ENCODE assay signal across 16 cellular contexts in genomic region chr2:185736210-185736609, GRCh38. TPM values are rescaled to one million over a fixed set of nuclear protein-coding genes. Genes with fewer than 3 reads are reported as not detected.
DNase-seq lines count a peak whose midpoint lies in the region; ATAC-seq, FAIRE-seq and TF ChIP-seq lines count a peak whose summit lies in the region.
"Had no signal": no experiment of that assay in that cellular context is flagged by ENCODE, and none has a peak within 500 bp of the region (broad histone marks: within the 10 kb centered on the region; RNA-seq: fewer than 3 reads in every experiment).

No MANE protein-coding gene starts in this region.

- no peak for TF ChIP-seq EP300 in K562 (IDR thresholded peaks at IDR 0.05; ENCODE audit: low read length)

- no peak overlapping the region for H3K4ac ChIP-seq in IMR-90 (ENCODE audit: low read depth, low read length)

- intact Hi-C loops in IMR-90 (cut with micrococcal nuclease) = loop anchor here (10.0 kb wide), 2 partner anchors 519 to 1131 kb away; no protein-coding TSS in a partner anchor
- intact Hi-C loops in K562 (cut with micrococcal nuclease) = loop anchor here (10.0 kb wide), 1 partner anchor 719 kb away; no protein-coding TSS in a partner anchor

- H3K4me1 ChIP-seq in IMR-90 (ENCODE audit: control insufficient read depth, insufficient read depth, low read length) = no peaks in the 10 kb centered on the region
- H3K4me1 ChIP-seq in K562 (replicated peaks in 1 of 2; ENCODE audit: control insufficient read depth in 2 of 2, insufficient read depth in 2 of 2, low read length in 2 of 2) = peaks cover 0 to 6% of the 10 kb centered on the region in 2 experiments; a peak in 1 of 5 replicates
- H3K4me1 ChIP-seq in osteoblast (ENCODE audit: insufficient read depth, low read length) = peaks cover 4% of the 10 kb centered on the region

- no peak overlapping the region for H4K5ac ChIP-seq in IMR-90 (ENCODE audit: low read depth, low read length)

- WGBS in IMR-90 (ENCODE audit: extremely low coverage in 2 of 2, insufficient read length in 1 of 2), 2 experiments = no CpG with 5 or more reads among the region's 2 CpGs
- WGBS in K562 (ENCODE audit: insufficient coverage, low coverage, missing lambda C conversion rate) = 0% methylated on average over 2 of the region's 2 CpGs

- H2BK5ac ChIP-seq in IMR-90 (ENCODE audit: low read depth, low read length, poor library complexity, severe bottlenecking) = no peak overlapping the region

- no peak overlapping the region for H2BK120ac ChIP-seq in IMR-90 (ENCODE audit: low read depth, low read length)

- TF ChIP-seq POLR2A in IMR-90 (IDR thresholded peaks at IDR 0.05; ENCODE audit: low read depth, low read length) (no peak), K562 (conservative IDR thresholded peaks at IDR 0.05) (no peak)

- H3K14ac ChIP-seq in IMR-90 (replicated peaks; ENCODE audit: low read depth, low read length) = no peak overlapping the region

- H3K9me1 ChIP-seq in IMR-90 (ENCODE audit: insufficient read depth, low read length) (no peaks in the 10 kb centered on the region), K562 (ENCODE audit: control insufficient read depth, insufficient read depth, low read length) (no peaks in the 10 kb centered on the region)

- no TSS peak for BruUV-seq in IMR-90 (replicated peaks; lab: Mats Ljungman, UMichigan)
- no TSS peak for BruUV-seq in K562 (replicated peaks; lab: Mats Ljungman, UMichigan)

- no peaks in the 10 kb centered on the region for H3K36me3 ChIP-seq in IMR-90 (ENCODE audit: control insufficient read depth, insufficient read depth, low read length)
- no peaks in the 10 kb centered on the region for H3K36me3 ChIP-seq in K562 (ENCODE audit: control insufficient read depth, insufficient read depth, low read length)
- H3K36me3 ChIP-seq in osteoblast (ENCODE audit: insufficient read depth, low read length) = no peaks in the 10 kb centered on the region

- CTCF ChIA-PET in IMR-90 (lab: Yijun Ruan, JAX) (no interaction called here), K562 (lab: Yijun Ruan, JAX; ENCODE audit: low intra/inter-chr PET ratio) (no interaction called here)

- H2BK15ac ChIP-seq in IMR-90 (ENCODE audit: low read depth, low read length) = no peak overlapping the region

- TF ChIP-seq RAD21 in IMR-90 (IDR thresholded peaks at IDR 0.05; ENCODE audit: low read length) (no peak), K562 (CRISPR knock-in tag; conservative IDR thresholded peaks at IDR 0.05 in 1 of 2, IDR thresholded peaks at IDR 0.05 in 1 of 2) (no peak)

- H2AK9ac ChIP-seq in IMR-90 (replicated peaks; ENCODE audit: low read depth, low read length, poor library complexity) = no peak overlapping the region

- H3K4me3 ChIP-seq in IMR-90 (ENCODE audit: insufficient read depth, low read depth, low read length) = no peak overlapping the region
- H3K4me3 ChIP-seq in K562 = no peak overlapping the region
- H3K4me3 ChIP-seq in osteoblast (ENCODE audit: insufficient read depth, low read length) = no peak overlapping the region
- H3K4me3 ChIP-seq: GM12878 had no signal

- POLR2A ChIA-PET in IMR-90 (lab: Charles Lee; ENCODE audit: unreplicated experiment) = no interaction called here
- POLR2A ChIA-PET in K562 (lab: Yijun Ruan, JAX) = no interaction called here

- H3K56ac ChIP-seq in IMR-90 (ENCODE audit: extremely low read depth, insufficient read depth, low read length) = no peak overlapping the region

- ATAC-seq in IMR-90 (ENCODE audit: low read depth) (no peak), K562 (no peak), GM21515 (IDR thresholded peaks at IDR 0.05; ENCODE audit: unreplicated experiment) (no peak)
- ATAC-seq: CD8-positive, alpha-beta T cell had no signal

- no peak overlapping the region for H3K9ac ChIP-seq in IMR-90 (ENCODE audit: low read depth, low read length)
- H3K9ac ChIP-seq in K562 (ENCODE audit: insufficient read depth in 1 of 2, low read depth in 2 of 2, low read length in 2 of 2) = no peak overlapping the region

- H3K27me3 ChIP-seq in IMR-90 (ENCODE audit: control insufficient read depth, insufficient read depth, low read length) (no peaks in the 10 kb centered on the region), K562 (ENCODE audit: control insufficient read depth in 2 of 2, insufficient read depth in 2 of 2, low read length in 2 of 2) (no peaks in the 10 kb centered on the region), osteoblast (ENCODE audit: insufficient read depth, low read length) (no peaks in the 10 kb centered on the region)

- H4K20me1 ChIP-seq in IMR-90 (ENCODE audit: insufficient read depth, low read length) (no peaks in the 10 kb centered on the region), K562 (replicated peaks; ENCODE audit: control insufficient read depth, insufficient read depth, low read length) (no peaks in the 10 kb centered on the region), osteoblast (ENCODE audit: insufficient read depth, low read length) (no peaks in the 10 kb centered on the region)

- H2AFZ ChIP-seq in IMR-90 (replicated peaks; ENCODE audit: low read length, poor library complexity) (no peak overlapping the region), K562 (ENCODE audit: low read depth, low read length) (no peak overlapping the region), osteoblast (ENCODE audit: low read length) (no peak overlapping the region)

- H3K79me1 ChIP-seq in IMR-90 (ENCODE audit: low read depth in 1 of 2, low read length in 2 of 2) = no peaks in the 10 kb centered on the region

- no peak overlapping the region for H2BK20ac ChIP-seq in IMR-90 (ENCODE audit: low read depth, low read length)

- dilution Hi-C loops in IMR-90 (cut with HindIII; ENCODE audit: low sequenced_read_pairs, unreplicated experiment) = no loop called here

- FAIRE-seq in K562 (lab: Jason Lieb, UNC) = no peak
- FAIRE-seq: A204.1, GM12878 had no signal

- no peak overlapping the region for H3K4me2 ChIP-seq in IMR-90 (ENCODE audit: low read depth, low read length)
- H3K4me2 ChIP-seq in K562 (ENCODE audit: insufficient read depth, low read length) = no peak overlapping the region
- H3K4me2 ChIP-seq in osteoblast (ENCODE audit: insufficient read depth, low read length) = no peak overlapping the region

- in situ Hi-C loops in IMR-90 (cut with MboI; ENCODE audit: low sequenced_read_pairs) (loop anchor here (25.0 kb wide), 1 partner anchor 1099 kb away; no protein-coding TSS in a partner anchor), K562 (cut with MboI) (loop anchor here (10.0 kb wide), 1 partner anchor 1039 kb away; no protein-coding TSS in a partner anchor)

- no peak overlapping the region for H4K91ac ChIP-seq in IMR-90 (ENCODE audit: insufficient read depth, low read depth, low read length)

- no peak overlapping the region for H3K23ac ChIP-seq in IMR-90 (ENCODE audit: low read depth, low read length)

- no peak overlapping the region for H4K8ac ChIP-seq in IMR-90 (ENCODE audit: low read depth in 2 of 2, low read length in 2 of 2)

- H2AK5ac ChIP-seq in IMR-90 (ENCODE audit: low read depth, low read length) = no peak overlapping the region

- H3K79me2 ChIP-seq in K562 (ENCODE audit: control insufficient read depth, insufficient read depth, low read length) = no peaks in the 10 kb centered on the region
- H3K79me2 ChIP-seq in osteoblast (ENCODE audit: insufficient read depth, low read length) = no peaks in the 10 kb centered on the region

- H3K9me3 ChIP-seq in IMR-90 (ENCODE audit: control insufficient read depth, insufficient read depth, low read length) (no peaks in the 10 kb centered on the region; the same call in none of the 2 replicates), K562 (replicated peaks; ENCODE audit: control insufficient read depth, insufficient read depth, low read depth, low read length) (0 out of 2 replicates have a peak, but pooled peaks cover 3% of the 10 kb centered on the region), osteoblast (ENCODE audit: low read depth, low read length) (no peaks in the 10 kb centered on the region)

- no peak overlapping the region for H3K27ac ChIP-seq in IMR-90 (ENCODE audit: insufficient read depth, low read length)
- H3K27ac ChIP-seq in K562 (ENCODE audit: extremely low read depth, low read depth, low read length) = no peak overlapping the region
- H3K27ac ChIP-seq in osteoblast (ENCODE audit: low read depth, low read length) = no peak overlapping the region

- no peak for TF ChIP-seq CTCF in IMR-90 (conservative IDR thresholded peaks at IDR 0.05; ENCODE audit: low read depth, low read length)
- TF ChIP-seq CTCF in K562 (IDR thresholded peaks at IDR 0.05 in 2 of 3, conservative IDR thresholded peaks at IDR 0.05 in 1 of 3; ENCODE audit: insufficient read depth in 2 of 3, low read depth in 1 of 3, low read length in 3 of 3) = no peak
- no peak for TF ChIP-seq CTCF in osteoblast (IDR thresholded peaks at IDR 0.05; ENCODE audit: extremely low read depth, low read depth, low read length)

- H3K18ac ChIP-seq in IMR-90 (ENCODE audit: low read depth, low read length) = no peak overlapping the region

- DNase-seq in IMR-90 (no peak), K562 (ENCODE audit: extremely low read depth in 1 of 4, low spot score in 3 of 4) (no peak), osteoblast (ENCODE audit: insufficient read length, low spot score, missing footprints) (peak; percentile 36), GM03348 (ENCODE audit: low spot score) (no peak)
- no peak for DNase-seq in activated effector memory CD4-positive, alpha-beta T cell treated with Interleukin-2 at 50 U/mL for 16 hours
- DNase-seq: ACHN; AML-193; Calu3; CD8-positive, alpha-beta T cell; DMS79 treated with DMSO at 0.1 percent for 48 hours; GF-D8; GOT3; H9 had no signal

RNA-seq across cellular contexts. Expression of gene FSIP2, which starts 2.4 kb away (rescaled TPM):
- under 0.01 TPM in 1 of 2 replicates, not detected in the other for total RNA-seq in IMR-90 (2012; rRNA removed)
- polyA plus RNA-seq in IMR-90 (2012; rRNA removed) = 0.02 TPM in 1 of 2 replicates, not detected in the other
- not detected in 2 replicates for polyA plus RNA-seq in IMR-90 (2012; cell fraction: cytosol; rRNA removed)
- polyA plus RNA-seq in IMR-90 (2012; cell fraction: nucleus; rRNA removed; ENCODE audit: low replicate concordance) = 0.02 TPM in 1 of 2 replicates, not detected in the other
- total RNA-seq in K562 (2011; cell fraction: chromatin; rRNA removed; ENCODE audit: low replicate concordance) = 0.09 and 0.60 TPM in 2 replicates
- 0.13 TPM in 1 of 2 replicates, not detected in the other for total RNA-seq in K562 (2011; cell fraction: nucleolus; rRNA removed)
- 1.5 TPM in 1 of 2 replicates, not detected in the other for total RNA-seq in K562 (2011; cell fraction: nucleoplasm; rRNA removed)
- total RNA-seq in K562 (2014; rRNA removed) = not detected in 2 replicates
- not detected in 2 replicates for total RNA-seq in K562 (2014; rRNA removed; fragmentation: Illumina TruSeq; extraction: Trizol)
- total RNA-seq in K562 (2015; rRNA removed; fragmentation: Illumina TruSeq; extraction: Trizol) = 0.04 TPM in 1 of 2 replicates, not detected in the other
- 0.04 TPM in 2 replicates for total RNA-seq in K562 (2021)
- not detected in 2 replicates for polyA plus RNA-seq in K562 (2011; rRNA removed)
- polyA plus RNA-seq in K562 (2011; cell fraction: cytosol; rRNA removed) = not detected in 2 replicates
- not detected in 2 replicates for polyA plus RNA-seq in K562 (2011; cell fraction: nucleus; rRNA removed)
- polyA plus RNA-seq in K562 (2012) = 0.21 and 0.58 TPM in 2 replicates
- polyA plus RNA-seq in K562 (2014; fragmentation: Illumina TruSeq; extraction: Trizol) = not detected in 2 replicates
- polyA plus RNA-seq in K562 (2014; fragmentation: Nextera tagmentation; extraction: Ambion mirVana) = under 1 TPM in 1 of 2 experiments, not detected in 1; 0.01 TPM
- not detected in 2 replicates for polyA plus RNA-seq in K562 (2014; rRNA removed)
- not detected in 2 replicates for polyA minus RNA-seq in K562 (2011; rRNA and poly(A)+ RNA removed)
- not detected in 2 replicates for polyA minus RNA-seq in K562 (2011; cell fraction: cytosol; rRNA and poly(A)+ RNA removed)
- 0.13 and 0.22 TPM in 2 replicates for polyA minus RNA-seq in K562 (2011; cell fraction: nucleus; rRNA and poly(A)+ RNA removed)
- total RNA-seq in osteoblast = under 0.01 TPM in 2 replicates
